In genomic region chr2:68942827-68943226, GRCh38 we compare ENCODE assay signal across 19 cellular contexts. TPM values are rescaled to one million over a fixed set of nuclear protein-coding genes. Genes with fewer than 3 reads are reported as not detected.
"Had no signal": no experiment of that assay in that cellular context is flagged by ENCODE, and none has a peak within 500 bp of the region (broad histone marks: within the 10 kb centered on the region; RNA-seq: fewer than 3 reads in every experiment).

No MANE protein-coding gene starts in this region.

- DNase-seq: SIG-M5 had no signal

- H3K4me1 ChIP-seq: adrenal gland, breast epithelium had no signal

- H3K9me3 ChIP-seq: adrenal gland, body of pancreas, breast epithelium had no signal

- H3K36me3 Mint-ChIP-seq: activated naive CD4-positive, alpha-beta T cell treated with anti-CD3 and anti-CD28 coated beads, Interleukin-2, amount 50 U/mL, for 72 hours had no signal

- H3K27ac Mint-ChIP-seq: activated CD4-positive, alpha-beta T cell treated with anti-CD3 and anti-CD28 coated beads, Interleukin-2, amount 10 ng/mL, durations not matched to agents 24 days and 14 days; activated CD8-positive, alpha-beta T cell treated with anti-CD3 and anti-CD28 coated beads, Interleukin-2, amount 10 ng/mL, durations not matched to agents 7 days and 5 days; activated naive CD4-positive, alpha-beta T cell treated with anti-CD3 and anti-CD28 coated beads for 36 hours; activated naive CD4-positive, alpha-beta T cell treated with anti-CD3 and anti-CD28 coated beads, Interleukin-2, amount 50 U/mL, for 72 hours; activated T-helper 1 cell treated with anti-CD3 and anti-CD28 coated beads, Interleukin-12 subunit alpha, Interleukin-12 subunit beta, Interleukin-2, Interleukin-4 antibody, amounts not matched to agents 30 ng/mL and 10 ng/mL and 1 ng/mL, durations not matched to agents 14 hours and 24 hours and 36 hours had no signal

- H3K27ac ChIP-seq: adrenal gland, body of pancreas, breast epithelium, PC-9, RWPE1 had no signal

- H3K4me3 ChIP-seq: adrenal gland, body of pancreas, breast epithelium, PC-9 had no signal

- H3K9me3 Mint-ChIP-seq: activated naive CD4-positive, alpha-beta T cell treated with anti-CD3 and anti-CD28 coated beads for 36 hours had no signal

- H3K27me3 ChIP-seq: adrenal gland, body of pancreas, breast epithelium had no signal

- H3K4me3 Mint-ChIP-seq: activated CD4-positive, alpha-beta T cell treated with anti-CD3 and anti-CD28 coated beads, Interleukin-2, amount 10 ng/mL, durations not matched to agents 24 days and 14 days; activated CD8-positive, alpha-beta T cell treated with anti-CD3 and anti-CD28 coated beads, Interleukin-2, amount 10 ng/mL, durations not matched to agents 7 days and 5 days; activated naive CD4-positive, alpha-beta T cell treated with anti-CD3 and anti-CD28 coated beads for 36 hours; activated T-cell treated with anti-CD3 and anti-CD28 coated beads, Interleukin-2, amount 50 U/mL, for 4 hours; activated T-helper 1 cell treated with anti-CD3 and anti-CD28 coated beads, Interleukin-12 subunit alpha, Interleukin-12 subunit beta, Interleukin-2, Interleukin-4 antibody, amounts not matched to agents 30 ng/mL and 10 ng/mL and 1 ng/mL, durations not matched to agents 14 hours and 24 hours and 36 hours had no signal

- H3K36me3 ChIP-seq: adrenal gland, breast epithelium had no signal

RNA-seq across cellular contexts. Expression of gene GKN2, which starts 9.9 kb away (rescaled TPM):
- total RNA-seq: activated CD4-positive, alpha-beta T cell treated with anti-CD3 and anti-CD28 coated beads, Interleukin-2, amount 10 ng/mL, durations not matched to agents 24 days and 14 days; activated CD8-positive, alpha-beta T cell treated with anti-CD3 and anti-CD28 coated beads, Interleukin-2, amount 10 ng/mL, durations not matched to agents 7 days and 5 days; activated naive CD4-positive, alpha-beta T cell treated with anti-CD3 and anti-CD28 coated beads for 36 hours; activated naive CD4-positive, alpha-beta T cell treated with anti-CD3 and anti-CD28 coated beads, Interleukin-2, amount 50 U/mL, for 72 hours; activated T-cell treated with anti-CD3 and anti-CD28 coated beads, Interleukin-2, amount 50 U/mL, for 4 hours; activated T-helper 1 cell treated with anti-CD3 and anti-CD28 coated beads, Interleukin-12 subunit alpha, Interleukin-12 subunit beta, Interleukin-2, Interleukin-4 antibody, amounts not matched to agents 30 ng/mL and 10 ng/mL and 1 ng/mL, durations not matched to agents 14 hours and 24 hours and 36 hours; astrocyte; body of pancreas; breast epithelium; cardiac septum; MCF 10A; PC-9; Right ventricle myocardium inferior; SK-MEL-5; T-helper 1 cell treated with Interleukin-12 subunit alpha and Interleukin-12 subunit beta and Interleukin-4 antibody, amounts not matched to agents 30 ng/mL and 1 ng/mL, for 36 hours; T-helper 2 cell treated with Interferon-gamma antibody and Interleukin-4, amounts not matched to agents 100 ng/mL and 5 ng/mL, for 36 hours had no signal

RNA-seq across cellular contexts. Expression of gene GKN1, which starts 31.6 kb away (rescaled TPM):
- total RNA-seq: activated CD4-positive, alpha-beta T cell treated with anti-CD3 and anti-CD28 coated beads, Interleukin-2, amount 10 ng/mL, durations not matched to agents 24 days and 14 days; activated CD8-positive, alpha-beta T cell treated with anti-CD3 and anti-CD28 coated beads, Interleukin-2, amount 10 ng/mL, durations not matched to agents 7 days and 5 days; activated naive CD4-positive, alpha-beta T cell treated with anti-CD3 and anti-CD28 coated beads for 36 hours; activated naive CD4-positive, alpha-beta T cell treated with anti-CD3 and anti-CD28 coated beads, Interleukin-2, amount 50 U/mL, for 72 hours; activated T-cell treated with anti-CD3 and anti-CD28 coated beads, Interleukin-2, amount 50 U/mL, for 4 hours; activated T-helper 1 cell treated with anti-CD3 and anti-CD28 coated beads, Interleukin-12 subunit alpha, Interleukin-12 subunit beta, Interleukin-2, Interleukin-4 antibody, amounts not matched to agents 30 ng/mL and 10 ng/mL and 1 ng/mL, durations not matched to agents 14 hours and 24 hours and 36 hours; astrocyte; body of pancreas; breast epithelium; cardiac septum; MCF 10A; PC-9; Right ventricle myocardium inferior; SK-MEL-5; T-helper 1 cell treated with Interleukin-12 subunit alpha and Interleukin-12 subunit beta and Interleukin-4 antibody, amounts not matched to agents 30 ng/mL and 1 ng/mL, for 36 hours; T-helper 2 cell treated with Interferon-gamma antibody and Interleukin-4, amounts not matched to agents 100 ng/mL and 5 ng/mL, for 36 hours had no signal
